Comparison of ENCODE assay signal across 27 cellular contexts in genomic region chr18:3798032-3798431, GRCh38.
A peak's percentile ranks its signal among the peaks of the same experiment; 100 is the strongest.
DNase-seq lines count a peak whose midpoint lies in the region; ATAC-seq, FAIRE-seq and TF ChIP-seq lines count a peak whose summit lies in the region.
"Had no signal": no experiment of that assay in that cellular context is flagged by ENCODE, and none has a peak within 500 bp of the region (broad histone marks: within the 10 kb centered on the region; RNA-seq: fewer than 3 reads in every experiment).

No MANE protein-coding gene starts in this region.

- no peak overlapping the region for H4K91ac ChIP-seq in H9 (ENCODE audit: insufficient read length, low read depth, low read length)
- no peak overlapping the region for H4K91ac ChIP-seq in mesenchymal stem cell (ENCODE audit: low read length)

- H3K79me2 ChIP-seq in H9 (ENCODE audit: insufficient read depth, low read length), result no peaks in the 10 kb centered on the region

- H3K36me3 ChIP-seq in mesenchymal stem cell (ENCODE audit: control insufficient read depth in 1 of 2, insufficient read depth in 2 of 2, low read depth in 1 of 2, low read length in 2 of 2), result peaks cover 3% of the 10 kb centered on the region in 2 experiments
- no peaks in the 10 kb centered on the region for H3K36me3 ChIP-seq in sigmoid colon
- H3K36me3 ChIP-seq: BLaER1 treated with 17β-estradiol and CSF1 and Interleukin-3, amounts not matched to agents 10 nM and 100 nM; MG63; SJCRH30 had no signal

- peaks cover 12 to 14% of the 10 kb centered on the region in 2 experiments; a peak in 3 of 4 replicates for H3K4me1 Mint-ChIP-seq in H9
- H3K4me1 Mint-ChIP-seq: CD4-positive, alpha-beta memory T cell had no signal

- ATAC-seq in GM19023 (IDR thresholded peaks at IDR 0.05; ENCODE audit: unreplicated experiment), result no peak
- ATAC-seq: A549, Right ventricle myocardium inferior had no signal

- no peak overlapping the region for H2BK12ac ChIP-seq in H9 (ENCODE audit: insufficient read length, low read depth, low read length)
- H2BK12ac ChIP-seq in mesenchymal stem cell (ENCODE audit: low read length in 2 of 2), result no peak overlapping the region

- H3K9me3 ChIP-seq in H9 (ENCODE audit: control insufficient read depth, low read depth, low read length) (no peaks in the 10 kb centered on the region), mesenchymal stem cell (ENCODE audit: control insufficient read depth, low read length) (no peaks in the 10 kb centered on the region), sigmoid colon (no peaks in the 10 kb centered on the region)
- H3K9me3 ChIP-seq: A549, MG63, SJCRH30 had no signal

- no peak for DNase-seq in H9
- peak; percentile 6 for DNase-seq in glomerular visceral epithelial cell (ENCODE audit: extremely low spot score)
- DNase-seq in mesenchymal stem cell, result no peak
- DNase-seq in urothelium cell line (ENCODE audit: low spot score), result no peak
- DNase-seq in NCI-H2029 treated with DMSO at 0.1 percent for 48 hours (lab: John Stamatoyannopoulos, UW), result no peak
- no peak for DNase-seq in sigmoid colon
- DNase-seq: AML-193; CD4-positive, alpha-beta memory T cell; COR-L47; DMS 273 treated with DMSO at 0.1 percent for 48 hours; GM23248; HCEC 1CT; KG1; MG63; NCI-H1105 treated with DMSO at 0.1 percent for 48 hours; NCI-H146; NCI-H1930; NCI-H446 treated with DMSO at 0.1 percent for 48 hours; NCI-H526 treated with DMSO at 0.1 percent for 48 hours; PC-9; SJCRH30 had no signal

- peaks cover 3% of the 10 kb centered on the region; the same call in 1 of the 2 replicates for H3K27me3 Mint-ChIP-seq in H9 (ENCODE audit: low read depth)

- no peak for TF ChIP-seq POLR2A in sigmoid colon (IDR thresholded peaks at IDR 0.05)

- H3K9ac ChIP-seq in H9 (ENCODE audit: extremely low read depth, insufficient read length, low read length) (no peak overlapping the region), mesenchymal stem cell (ENCODE audit: low read length) (no peak overlapping the region)
- H3K9ac ChIP-seq: BLaER1 treated with 17β-estradiol and CSF1 and Interleukin-3, amounts not matched to agents 10 nM and 100 nM; GM23248 had no signal

- H2AFZ ChIP-seq in H9 (ENCODE audit: low read length) (no peak overlapping the region), mesenchymal stem cell (ENCODE audit: low read depth, low read length) (no peak overlapping the region)
- H2AFZ ChIP-seq: GM23248, PC-9 had no signal

- no peak overlapping the region for H4K5ac ChIP-seq in H9 (ENCODE audit: insufficient read length, low read depth, low read length)

- H3K14ac ChIP-seq in H9 (ENCODE audit: insufficient read depth, low read length), result peak overlapping the region; percentile 42; the same call in 1 of the 2 replicates
- H3K14ac ChIP-seq in mesenchymal stem cell (ENCODE audit: low read length in 2 of 2), result no peak overlapping the region

- FAIRE-seq in urothelium cell line (lab: Jason Lieb, UNC), result peak; percentile 85
- FAIRE-seq: A549, GM18507, HTR-8/SVneo had no signal

- H3K23ac ChIP-seq in H9 (ENCODE audit: insufficient read length, low read depth, low read length) (no peak overlapping the region), mesenchymal stem cell (ENCODE audit: low read length in 2 of 2) (no peak overlapping the region)

- H3K4ac ChIP-seq in H9 (ENCODE audit: low read depth, low read length) (no peak overlapping the region), mesenchymal stem cell (ENCODE audit: low read depth in 1 of 2, low read length in 2 of 2) (no peak overlapping the region)

- no peak overlapping the region for H2BK5ac ChIP-seq in H9 (ENCODE audit: insufficient read length, low read length)
- no peak overlapping the region for H2BK5ac ChIP-seq in mesenchymal stem cell (ENCODE audit: low read depth, low read length, poor library complexity, severe bottlenecking)

- H3K79me1 ChIP-seq in H9 (ENCODE audit: insufficient read depth, low read depth, low read length, poor library complexity, severe bottlenecking) (no peaks in the 10 kb centered on the region), mesenchymal stem cell (replicated peaks; ENCODE audit: low read length, poor library complexity, severe bottlenecking) (no peaks in the 10 kb centered on the region)

- no peak overlapping the region for H3K27ac ChIP-seq in H9 (ENCODE audit: insufficient read length, low read depth, low read length)
- H3K27ac ChIP-seq in mesenchymal stem cell (ENCODE audit: low read length, poor library complexity, severe bottlenecking), result peak overlapping the region; percentile 36
- no peak overlapping the region for H3K27ac ChIP-seq in sigmoid colon
- H3K27ac ChIP-seq: BLaER1 treated with 17β-estradiol and CSF1 and Interleukin-3, amounts not matched to agents 10 nM and 100 nM; GM23248; PC-9; SJCRH30 had no signal

- no peaks in the 10 kb centered on the region for H4K20me1 ChIP-seq in H9 (ENCODE audit: control insufficient read depth, insufficient read depth, insufficient read length)
- H4K20me1 ChIP-seq: BLaER1 treated with 17β-estradiol and CSF1 and Interleukin-3, amounts not matched to agents 10 nM and 100 nM had no signal

- H3K18ac ChIP-seq in H9 (ENCODE audit: insufficient read length, low read depth, low read length), result no peak overlapping the region
- no peak overlapping the region for H3K18ac ChIP-seq in mesenchymal stem cell (ENCODE audit: low read depth in 1 of 2, low read length in 2 of 2)

- H3K4me1 ChIP-seq in H9 (ENCODE audit: insufficient read depth, low read length) (no peaks in the 10 kb centered on the region), mesenchymal stem cell (ENCODE audit: control insufficient read depth, insufficient read depth, low read depth, low read length) (peaks cover 17% of the 10 kb centered on the region), sigmoid colon (no peaks in the 10 kb centered on the region)
- H3K4me1 ChIP-seq: BLaER1 treated with 17β-estradiol and CSF1 and Interleukin-3, amounts not matched to agents 10 nM and 100 nM; SJCRH30 had no signal

- H2BK120ac ChIP-seq in H9 (ENCODE audit: low read depth, low read length, poor library complexity, severe bottlenecking) (no peak overlapping the region), mesenchymal stem cell (ENCODE audit: low read depth, low read length) (no peak overlapping the region)

- no peak overlapping the region for H4K8ac ChIP-seq in H9 (replicated peaks; ENCODE audit: insufficient read length, low read depth, low read length)
- no peak overlapping the region for H4K8ac ChIP-seq in mesenchymal stem cell (ENCODE audit: low read length)

- TF ChIP-seq EP300 in sigmoid colon (IDR thresholded peaks at IDR 0.05), result no peak

- intact Hi-C loops in sigmoid colon (cut with DNase I), result no loop called here

- H2BK15ac ChIP-seq in H9 (ENCODE audit: low read depth, low read length) (no peak overlapping the region), mesenchymal stem cell (ENCODE audit: low read depth, poor library complexity, severe bottlenecking) (no peak overlapping the region)

- no CpG with 5 or more reads among the region's 3 CpGs for whole genome bisulfite sequencing in H9 (ENCODE audit: extremely low coverage, insufficient read length, low lambda C conversion rate)
- WGBS in mesenchymal stem cell, result 97% methylated on average over 3 of the region's 3 CpGs
- 50 to 74% methylated on average over 3 of the region's 3 CpGs for WGBS in sigmoid colon, 2 donors

- TF ChIP-seq CTCF in H9 (conservative IDR thresholded peaks at IDR 0.05) (no peak), sigmoid colon (IDR thresholded peaks at IDR 0.05) (no peak)

- no peaks in the 10 kb centered on the region for H3K9me3 Mint-ChIP-seq in H9

- H2AK5ac ChIP-seq in H9 (ENCODE audit: insufficient read length, low read length) (no peak overlapping the region), mesenchymal stem cell (ENCODE audit: low read length, severe bottlenecking) (no peak overlapping the region)

- H3K36me3 Mint-ChIP-seq in H9 (ENCODE audit: insufficient read depth in 1 of 3, low read depth in 3 of 3), result no peaks in the 10 kb centered on the region; a peak in 1 of 7 replicates
- H3K36me3 Mint-ChIP-seq: CD4-positive, alpha-beta memory T cell had no signal

- H3K4me2 ChIP-seq in H9 (ENCODE audit: insufficient read depth, insufficient read length, low read length) (no peak overlapping the region), mesenchymal stem cell (ENCODE audit: low read length, poor library complexity, severe bottlenecking) (no peak overlapping the region)
- H3K4me2 ChIP-seq: A549; BLaER1 treated with 17β-estradiol and CSF1 and Interleukin-3, amounts not matched to agents 10 nM and 100 nM; PC-9 had no signal

- H2BK20ac ChIP-seq in H9 (ENCODE audit: low read depth, low read length, poor library complexity, severe bottlenecking), result no peak overlapping the region

- no peaks in the 10 kb centered on the region for H3K23me2 ChIP-seq in H9 (ENCODE audit: insufficient read length, low read depth, low read length, poor library complexity, severe bottlenecking)

- no peaks in the 10 kb centered on the region for H3K27me3 ChIP-seq in H9 (ENCODE audit: insufficient read depth, low read length)
- no peaks in the 10 kb centered on the region for H3K27me3 ChIP-seq in mesenchymal stem cell (ENCODE audit: control insufficient read depth in 1 of 2, insufficient read depth in 1 of 2, low read length in 2 of 2)
- H3K27me3 ChIP-seq in sigmoid colon, result no peaks in the 10 kb centered on the region
- H3K27me3 ChIP-seq: BLaER1 treated with 17β-estradiol and CSF1 and Interleukin-3, amounts not matched to agents 10 nM and 100 nM; MG63; SJCRH30 had no signal

- H3K56ac ChIP-seq in H9 (ENCODE audit: insufficient read length, low read depth, low read length), result no peak overlapping the region

- H3K4me3 Mint-ChIP-seq in H9, result no peak overlapping the region
- H3K4me3 Mint-ChIP-seq: CD4-positive, alpha-beta memory T cell had no signal

- H3K27ac Mint-ChIP-seq in H9, result peak overlapping the region; percentile 4 to 54 (median 37); a peak in 3 of 7 replicates
- H3K27ac Mint-ChIP-seq: CD4-positive, alpha-beta memory T cell had no signal

- H3T11ph ChIP-seq in H9 (ENCODE audit: low read length), result no peak overlapping the region

- H3K4me3 ChIP-seq in mesenchymal stem cell (ENCODE audit: insufficient read depth in 1 of 2, low read depth in 1 of 2, low read length in 2 of 2), result no peak overlapping the region
- H3K4me3 ChIP-seq in sigmoid colon, result no peak overlapping the region
- H3K4me3 ChIP-seq: A549; BLaER1 treated with 17β-estradiol and CSF1 and Interleukin-3, amounts not matched to agents 10 nM and 100 nM; GM23248; MG63; PC-9; SJCRH30 had no signal
